ENCODE assay signal across 9 cellular contexts in genomic region chr7:150357277-150357676, GRCh38. TPM values are rescaled to one million over a fixed set of nuclear protein-coding genes. Genes with fewer than 3 reads are reported as not detected.
DNase-seq lines count a peak whose midpoint lies in the region; ATAC-seq, FAIRE-seq and TF ChIP-seq lines count a peak whose summit lies in the region.
"Had no signal": no experiment of that assay in that cellular context is flagged by ENCODE, and none has a peak within 500 bp of the region (broad histone marks: within the 10 kb centered on the region; RNA-seq: fewer than 3 reads in every experiment).

No MANE protein-coding gene starts in this region.

- H3K36me3 Mint-ChIP-seq in activated CD4-positive, alpha-beta memory T cell treated with anti-CD3 and anti-CD28 coated beads, Interleukin-2, amount 10 ng/mL, durations not matched to agents 7 days and 5 days (ENCODE audit: low read depth): peaks cover 3% of the 10 kb centered on the region
- no peaks in the 10 kb centered on the region for H3K36me3 Mint-ChIP-seq in naive thymus-derived CD8-positive, alpha-beta T cell
- no peaks in the 10 kb centered on the region for H3K36me3 Mint-ChIP-seq in osteocyte (ENCODE audit: unreplicated experiment)

- no peak overlapping the region for H3K27ac ChIP-seq in adrenal gland

- WGBS in adrenal gland, 4 donors: 58 to 72% (median 63%) methylated on average over 9 of the region's 9 CpGs

- DNase-seq in NB4 (ENCODE audit: low read depth): peak; percentile 92
- peak; percentile 68 for DNase-seq in activated CD4-positive, alpha-beta memory T cell treated with anti-CD3 and anti-CD28 coated beads, Interleukin-2, amount 10 ng/mL, durations not matched to agents 7 days and 5 days
- DNase-seq in naive thymus-derived CD8-positive, alpha-beta T cell: peak; percentile 41 to 85 (median 74)
- DNase-seq in GM19240 (ENCODE audit: insufficient read length, low spot score): no peak
- DNase-seq in adrenal gland: no peak
- DNase-seq in GM19239 (ENCODE audit: insufficient read length, low spot score): no peak
- DNase-seq in osteocyte (ENCODE audit: extremely low spot score, unreplicated experiment): no peak

- intact Hi-C loops in adrenal gland (cut with DNase I): loop anchor here in 1 of 2 donors (10.0 kb wide), 1 partner anchor 58 kb away; no protein-coding TSS in a partner anchor

- POLR2A ChIA-PET in activated CD4-positive, alpha-beta memory T cell treated with anti-CD3 and anti-CD28 coated beads, Interleukin-2, amount 10 ng/mL, durations not matched to agents 7 days and 5 days (lab: Charles Lee): interaction anchor here (1.1 to 2.0 kb wide), 4 partner anchors 9 to 49 kb away, joined by 4 to 10 read pairs (median 6); partner anchors contain the start of gene REPIN1
- POLR2A ChIA-PET in naive thymus-derived CD8-positive, alpha-beta T cell (lab: Charles Lee): interaction anchor here (0.7 to 5.5 kb wide), 7 partner anchors 9 to 50 kb away, joined by 3 to 41 read pairs (median 7); partner anchors contain the start of genes ACTR3C, LRRC61 and REPIN1

- peaks cover 43% of the 10 kb centered on the region for H3K4me1 Mint-ChIP-seq in activated CD4-positive, alpha-beta memory T cell treated with anti-CD3 and anti-CD28 coated beads, Interleukin-2, amount 10 ng/mL, durations not matched to agents 7 days and 5 days
- peaks cover 26 to 45% (median 38%) of the 10 kb centered on the region in 4 donors for H3K4me1 Mint-ChIP-seq in naive thymus-derived CD8-positive, alpha-beta T cell
- H3K4me1 Mint-ChIP-seq in osteocyte (ENCODE audit: unreplicated experiment): peaks cover 6% of the 10 kb centered on the region

- H3K4me3 Mint-ChIP-seq in activated CD4-positive, alpha-beta memory T cell treated with anti-CD3 and anti-CD28 coated beads, Interleukin-2, amount 10 ng/mL, durations not matched to agents 7 days and 5 days: no peak overlapping the region
- H3K4me3 Mint-ChIP-seq in naive thymus-derived CD8-positive, alpha-beta T cell: peak overlapping the region; percentile 61 to 86 (median 80)
- no peak overlapping the region for H3K4me3 Mint-ChIP-seq in osteocyte (ENCODE audit: unreplicated experiment)

- ATAC-seq in GM21360 (IDR thresholded peaks at IDR 0.05; ENCODE audit: unreplicated experiment): peak; percentile 52
- ATAC-seq in naive thymus-derived CD8-positive, alpha-beta T cell: peak; percentile 92 to 95

- TF ChIP-seq CTCF in NB4 (IDR thresholded peaks at IDR 0.05; ENCODE audit: low read depth, low read length) (no peak), adrenal gland (IDR thresholded peaks at IDR 0.05) (no peak), osteocyte (IDR thresholded peaks at IDR 0.05) (no peak)

- FAIRE-seq in GM19239 (lab: Jason Lieb, UNC): no peak

- no peaks in the 10 kb centered on the region for H3K36me3 ChIP-seq in adrenal gland (replicated peaks in 1 of 2)

- peak overlapping the region; percentile 0 for H3K4me3 ChIP-seq in NB4 (ENCODE audit: low read depth, low read length)
- H3K4me3 ChIP-seq in adrenal gland: no peak overlapping the region

- no peak for TF ChIP-seq POLR2A in NB4 (IDR thresholded peaks at IDR 0.05; ENCODE audit: extremely low read depth, insufficient read length)
- no peak for TF ChIP-seq POLR2A in adrenal gland (IDR thresholded peaks at IDR 0.05)

- peaks cover 0 to 3% of the 10 kb centered on the region in 2 donors for H3K4me1 ChIP-seq in adrenal gland (replicated peaks in 1 of 2)

- no peaks in the 10 kb centered on the region for H3K27me3 Mint-ChIP-seq in activated CD4-positive, alpha-beta memory T cell treated with anti-CD3 and anti-CD28 coated beads, Interleukin-2, amount 10 ng/mL, durations not matched to agents 7 days and 5 days
- no peaks in the 10 kb centered on the region for H3K27me3 Mint-ChIP-seq in naive thymus-derived CD8-positive, alpha-beta T cell
- peaks cover 4% of the 10 kb centered on the region for H3K27me3 Mint-ChIP-seq in osteocyte (ENCODE audit: unreplicated experiment)

- no peaks in the 10 kb centered on the region for H3K27me3 ChIP-seq in adrenal gland

- H3K27ac Mint-ChIP-seq in activated CD4-positive, alpha-beta memory T cell treated with anti-CD3 and anti-CD28 coated beads, Interleukin-2, amount 10 ng/mL, durations not matched to agents 7 days and 5 days: peak overlapping the region; percentile 68
- H3K27ac Mint-ChIP-seq in naive thymus-derived CD8-positive, alpha-beta T cell: peak overlapping the region in 9 of 10 donors; percentile 77 to 96 (median 93)
- H3K27ac Mint-ChIP-seq in osteocyte (ENCODE audit: unreplicated experiment): no peak overlapping the region

- H3K9me3 Mint-ChIP-seq in activated CD4-positive, alpha-beta memory T cell treated with anti-CD3 and anti-CD28 coated beads, Interleukin-2, amount 10 ng/mL, durations not matched to agents 7 days and 5 days: peaks cover 3% of the 10 kb centered on the region
- H3K9me3 Mint-ChIP-seq in naive thymus-derived CD8-positive, alpha-beta T cell: no peaks in the 10 kb centered on the region
- no peaks in the 10 kb centered on the region for H3K9me3 Mint-ChIP-seq in osteocyte (ENCODE audit: unreplicated experiment)

- CTCF ChIA-PET in activated CD4-positive, alpha-beta memory T cell treated with anti-CD3 and anti-CD28 coated beads, Interleukin-2, amount 10 ng/mL, durations not matched to agents 7 days and 5 days (lab: Charles Lee): interaction anchor here (0.5 to 3.6 kb wide), 12 partner anchors 8 to 98 kb away, joined by 3 to 17 read pairs (median 4); partner anchors contain the start of gene REPIN1

- no peaks in the 10 kb centered on the region for H3K9me3 ChIP-seq in adrenal gland (replicated peaks in 1 of 3)

RNA-seq across cellular contexts. Expression of gene REPIN1, which starts 11.3 kb away (rescaled TPM):
- total RNA-seq in activated CD4-positive, alpha-beta memory T cell treated with anti-CD3 and anti-CD28 coated beads, Interleukin-2, amount 10 ng/mL, durations not matched to agents 7 days and 5 days: 10 to 100 TPM; 42.9 to 45.9 TPM
- total RNA-seq in naive thymus-derived CD8-positive, alpha-beta T cell: 100 to 1,000 TPM; 104 to 108 TPM
- polyA plus RNA-seq in naive thymus-derived CD8-positive, alpha-beta T cell: 10 to 100 TPM; 39.8 to 73.0 (median 49.8) TPM
- total RNA-seq in adrenal gland (100 to 1,000 TPM; 153 to 294 (median 214) TPM), osteocyte (66.3 and 72.9 TPM in 2 replicates)
- polyA plus RNA-seq in adrenal gland: 100 to 1,000 TPM in 1 of 3 donors, 10 to 100 TPM in 2; 69.0 to 140 (median 95.8) TPM

RNA-seq across cellular contexts. Expression of gene RARRES2, which starts 15.8 kb away (rescaled TPM):
- not detected for total RNA-seq in activated CD4-positive, alpha-beta memory T cell treated with anti-CD3 and anti-CD28 coated beads, Interleukin-2, amount 10 ng/mL, durations not matched to agents 7 days and 5 days
- under 1 TPM in 1 of 2 experiments, not detected in 1; 0.29 TPM for total RNA-seq in naive thymus-derived CD8-positive, alpha-beta T cell
- not detected for polyA plus RNA-seq in naive thymus-derived CD8-positive, alpha-beta T cell
- 1,000 to 10,000 TPM; 1,813 to 6,437 (median 3,715) TPM for total RNA-seq in adrenal gland
- polyA plus RNA-seq in adrenal gland: 1,000 to 10,000 TPM in 2 of 3 donors, 100 to 1,000 TPM in 1; 590 to 7,984 (median 3,445) TPM
- not detected in 2 replicates for total RNA-seq in osteocyte

RNA-seq across cellular contexts. Expression of gene ZNF775, which starts 21.9 kb away (rescaled TPM):
- total RNA-seq in activated CD4-positive, alpha-beta memory T cell treated with anti-CD3 and anti-CD28 coated beads, Interleukin-2, amount 10 ng/mL, durations not matched to agents 7 days and 5 days: 1 to 10 TPM; 6.4 to 7.1 TPM
- total RNA-seq in naive thymus-derived CD8-positive, alpha-beta T cell: 1 to 10 TPM; 5.6 to 5.9 TPM
- polyA plus RNA-seq in naive thymus-derived CD8-positive, alpha-beta T cell: 1 to 10 TPM; 1.5 to 7.6 (median 3.1) TPM
- total RNA-seq in adrenal gland (10 to 100 TPM in 1 of 8 donors, 1 to 10 TPM in 7; 3.2 to 13.9 (median 7.5) TPM), osteocyte (5.9 and 8.0 TPM in 2 replicates)
- 1 to 10 TPM in 2 of 3 donors, under 1 TPM in 1; 0.26 to 6.0 (median 3.0) TPM for polyA plus RNA-seq in adrenal gland

RNA-seq across cellular contexts. Expression of gene ACTR3C, which starts 33.9 kb away (rescaled TPM):
- 1 to 10 TPM; 4.9 to 7.0 TPM for total RNA-seq in activated CD4-positive, alpha-beta memory T cell treated with anti-CD3 and anti-CD28 coated beads, Interleukin-2, amount 10 ng/mL, durations not matched to agents 7 days and 5 days
- total RNA-seq in naive thymus-derived CD8-positive, alpha-beta T cell: 10 to 100 TPM in 1 of 2 experiments, 1 to 10 TPM in 1; 9.8 to 12.8 TPM
- 1 to 10 TPM; 2.1 to 4.6 (median 3.5) TPM for polyA plus RNA-seq in naive thymus-derived CD8-positive, alpha-beta T cell
- 10 to 100 TPM; 17.9 to 50.0 (median 37.1) TPM for total RNA-seq in adrenal gland
- polyA plus RNA-seq in adrenal gland: 10 to 100 TPM in 2 of 3 donors, 1 to 10 TPM in 1; 6.6 to 16.9 (median 10.7) TPM
- total RNA-seq in osteocyte: not detected in 2 replicates
- total RNA-seq: M059J had no signal

RNA-seq across cellular contexts. Expression of gene LRRC61, which starts 34.1 kb away (rescaled TPM):
- total RNA-seq in activated CD4-positive, alpha-beta memory T cell treated with anti-CD3 and anti-CD28 coated beads, Interleukin-2, amount 10 ng/mL, durations not matched to agents 7 days and 5 days: 10 to 100 TPM; 23.1 to 26.8 TPM
- total RNA-seq in naive thymus-derived CD8-positive, alpha-beta T cell: 10 to 100 TPM; 13.8 to 16.0 TPM
- 10 to 100 TPM; 17.8 to 34.3 (median 33.5) TPM for polyA plus RNA-seq in naive thymus-derived CD8-positive, alpha-beta T cell
- total RNA-seq in adrenal gland (1,000 to 10,000 TPM in 1 of 8 donors, 100 to 1,000 TPM in 6, 10 to 100 TPM in 1; 83.0 to 1,435 (median 309) TPM), osteocyte (not detected in 2 replicates)
- polyA plus RNA-seq in adrenal gland: 10 to 100 TPM in 2 of 3 donors, 1 to 10 TPM in 1; 8.6 to 34.5 (median 33.6) TPM
- total RNA-seq: M059J had no signal

Comparison
In these comparisons a context has a peak if more than half of its experiments do, and no peak if none do; other contexts are left out.
1. DNase-seq: peak in NB4 (single experiment), activated CD4-positive, alpha-beta memory T cell treated with anti-CD3 and anti-CD28 coated beads, Interleukin-2, amount 10 ng/mL, durations not matched to agents 7 days and 5 days (single experiment) and naive thymus-derived CD8-positive, alpha-beta T cell (10 of 10); none in GM19240 (single experiment), adrenal gland (0 of 7), GM19239 (single experiment) and osteocyte (single experiment).
2. H3K4me3 Mint-ChIP-seq: peak in naive thymus-derived CD8-positive, alpha-beta T cell (10 of 10); none in activated CD4-positive, alpha-beta memory T cell treated with anti-CD3 and anti-CD28 coated beads, Interleukin-2, amount 10 ng/mL, durations not matched to agents 7 days and 5 days (single experiment) and osteocyte (single experiment).
3. RNA of gene RARRES2, which starts 15.8 kb away (total RNA-seq): 1,813 to 6,437 TPM in adrenal gland; 0.29 TPM in naive thymus-derived CD8-positive, alpha-beta T cell, not detected in osteocyte and not detected in activated CD4-positive, alpha-beta memory T cell treated with anti-CD3 and anti-CD28 coated beads, Interleukin-2, amount 10 ng/mL, durations not matched to agents 7 days and 5 days; every median in the first group is over 1,000 times any median in the second.